ENCODE assay signal across 14 cellular contexts in genomic region chr7:135706038-135706742, GRCh38. TPM values are rescaled to one million over a fixed set of nuclear protein-coding genes. Genes with fewer than 3 reads are reported as not detected.
"Had no signal": no experiment of that assay in that cellular context is flagged by ENCODE, and none has a peak within 500 bp of the region (broad histone marks: within the 10 kb centered on the region; RNA-seq: fewer than 3 reads in every experiment).

No MANE protein-coding gene starts in this region.

- H3K9me3 Mint-ChIP-seq: activated CD4-positive, alpha-beta memory T cell treated with anti-CD3 and anti-CD28 coated beads, Interleukin-2, amount 10 ng/mL, durations not matched to agents 7 days and 5 days; activated naive CD8-positive, alpha-beta T cell treated with anti-CD3 and anti-CD28 coated beads, Interleukin-2, amount 10 ng/mL, durations not matched to agents 7 days and 5 days; activated T-cell treated with anti-CD3 and anti-CD28 coated beads, Interleukin-2, amount 50 U/mL, for 72 hours; stimulated activated naive CD8-positive, alpha-beta T cell treated with anti-CD3 and anti-CD28 coated beads, Interleukin-15, amount 100 ng/mL, for 72 hours had no signal

- H3K4me1 Mint-ChIP-seq: activated CD4-positive, alpha-beta memory T cell treated with anti-CD3 and anti-CD28 coated beads, Interleukin-2, amount 10 ng/mL, durations not matched to agents 7 days and 5 days; activated naive CD8-positive, alpha-beta T cell treated with anti-CD3 and anti-CD28 coated beads, Interleukin-2, amount 10 ng/mL, durations not matched to agents 7 days and 5 days; stimulated activated naive CD8-positive, alpha-beta T cell treated with anti-CD3 and anti-CD28 coated beads, Interleukin-15, amount 100 ng/mL, for 72 hours had no signal

- DNase-seq: activated CD4-positive, alpha-beta memory T cell treated with anti-CD3 and anti-CD28 coated beads, Interleukin-2, amount 10 ng/mL, durations not matched to agents 7 days and 5 days; activated CD4-positive, alpha-beta T cell treated with anti-CD3 and anti-CD28 coated beads for 1 hour; activated naive CD8-positive, alpha-beta T cell treated with anti-CD3 and anti-CD28 coated beads, Interleukin-2, amount 10 ng/mL, durations not matched to agents 7 days and 5 days; activated T-cell treated with anti-CD3 and anti-CD28 coated beads, Interleukin-2, amount 50 U/mL, for 72 hours; aorta; hippocampal formation; stimulated activated CD4-positive, alpha-beta T cell treated with anti-CD3 and anti-CD28 coated beads, Interleukin-15, amount 100 ng/mL, for 24 hours; stimulated activated CD4-positive, alpha-beta T cell treated with anti-CD3 and anti-CD28 coated beads, Interleukin-4, amount 100 ng/mL, for 24 hours; stimulated activated naive CD8-positive, alpha-beta T cell treated with anti-CD3 and anti-CD28 coated beads, Interleukin-15, amount 100 ng/mL, for 72 hours; SW 1271 had no signal

- H3K36me3 ChIP-seq: thoracic aorta had no signal

- ATAC-seq: activated T-cell treated with anti-CD3 and anti-CD28 coated beads, Interleukin-2, amount 50 U/mL, for 72 hours; stimulated activated naive CD8-positive, alpha-beta T cell treated with anti-CD3 and anti-CD28 coated beads, Interleukin-15, amount 100 ng/mL, for 72 hours had no signal

- H3K36me3 Mint-ChIP-seq: activated naive CD8-positive, alpha-beta T cell treated with anti-CD3 and anti-CD28 coated beads, Interleukin-2, amount 10 ng/mL, durations not matched to agents 7 days and 5 days had no signal

- H3K4me3 Mint-ChIP-seq: activated CD4-positive, alpha-beta memory T cell treated with anti-CD3 and anti-CD28 coated beads, Interleukin-2, amount 10 ng/mL, durations not matched to agents 7 days and 5 days; activated naive CD8-positive, alpha-beta T cell treated with anti-CD3 and anti-CD28 coated beads, Interleukin-2, amount 10 ng/mL, durations not matched to agents 7 days and 5 days; activated T-cell treated with anti-CD3 and anti-CD28 coated beads, Interleukin-2, amount 50 U/mL, for 72 hours; stimulated activated naive CD8-positive, alpha-beta T cell treated with anti-CD3 and anti-CD28 coated beads, Interleukin-15, amount 100 ng/mL, for 72 hours had no signal

- H3K9me3 ChIP-seq: thoracic aorta had no signal

- H3K27ac ChIP-seq: thoracic aorta had no signal

- H3K4me3 ChIP-seq: thoracic aorta had no signal

- H3K27ac Mint-ChIP-seq: activated CD4-positive, alpha-beta memory T cell treated with anti-CD3 and anti-CD28 coated beads, Interleukin-2, amount 10 ng/mL, durations not matched to agents 7 days and 5 days; activated naive CD8-positive, alpha-beta T cell treated with anti-CD3 and anti-CD28 coated beads, Interleukin-2, amount 10 ng/mL, durations not matched to agents 7 days and 5 days; activated T-cell treated with anti-CD3 and anti-CD28 coated beads, Interleukin-2, amount 50 U/mL, for 72 hours; stimulated activated naive CD8-positive, alpha-beta T cell treated with anti-CD3 and anti-CD28 coated beads, Interleukin-15, amount 100 ng/mL, for 72 hours had no signal

- H3K27me3 Mint-ChIP-seq: activated CD4-positive, alpha-beta memory T cell treated with anti-CD3 and anti-CD28 coated beads, Interleukin-2, amount 10 ng/mL, durations not matched to agents 7 days and 5 days; activated naive CD8-positive, alpha-beta T cell treated with anti-CD3 and anti-CD28 coated beads, Interleukin-2, amount 10 ng/mL, durations not matched to agents 7 days and 5 days; stimulated activated naive CD8-positive, alpha-beta T cell treated with anti-CD3 and anti-CD28 coated beads, Interleukin-15, amount 100 ng/mL, for 72 hours had no signal

RNA-seq across cellular contexts. Expression of gene SLC13A4, which starts 21.8 kb away (rescaled TPM):
- total RNA-seq: activated CD4-positive, alpha-beta memory T cell treated with anti-CD3 and anti-CD28 coated beads, Interleukin-2, amount 10 ng/mL, durations not matched to agents 7 days and 5 days; activated naive CD8-positive, alpha-beta T cell treated with anti-CD3 and anti-CD28 coated beads, Interleukin-2, amount 10 ng/mL, durations not matched to agents 7 days and 5 days; activated T-cell treated with anti-CD3 and anti-CD28 coated beads, Interleukin-2, amount 50 U/mL, for 72 hours; glomerular endothelial cell; lung microvascular endothelial cell had no signal

RNA-seq across cellular contexts. Expression of gene FAM180A, which starts 42.4 kb away (rescaled TPM):
- total RNA-seq: activated CD4-positive, alpha-beta memory T cell treated with anti-CD3 and anti-CD28 coated beads, Interleukin-2, amount 10 ng/mL, durations not matched to agents 7 days and 5 days; activated naive CD8-positive, alpha-beta T cell treated with anti-CD3 and anti-CD28 coated beads, Interleukin-2, amount 10 ng/mL, durations not matched to agents 7 days and 5 days; activated T-cell treated with anti-CD3 and anti-CD28 coated beads, Interleukin-2, amount 50 U/mL, for 72 hours; glomerular endothelial cell; lung microvascular endothelial cell had no signal
- polyA plus RNA-seq: neural cell had no signal
